ENCODE assay signal across 11 cellular contexts in the genomic region with DNA sequence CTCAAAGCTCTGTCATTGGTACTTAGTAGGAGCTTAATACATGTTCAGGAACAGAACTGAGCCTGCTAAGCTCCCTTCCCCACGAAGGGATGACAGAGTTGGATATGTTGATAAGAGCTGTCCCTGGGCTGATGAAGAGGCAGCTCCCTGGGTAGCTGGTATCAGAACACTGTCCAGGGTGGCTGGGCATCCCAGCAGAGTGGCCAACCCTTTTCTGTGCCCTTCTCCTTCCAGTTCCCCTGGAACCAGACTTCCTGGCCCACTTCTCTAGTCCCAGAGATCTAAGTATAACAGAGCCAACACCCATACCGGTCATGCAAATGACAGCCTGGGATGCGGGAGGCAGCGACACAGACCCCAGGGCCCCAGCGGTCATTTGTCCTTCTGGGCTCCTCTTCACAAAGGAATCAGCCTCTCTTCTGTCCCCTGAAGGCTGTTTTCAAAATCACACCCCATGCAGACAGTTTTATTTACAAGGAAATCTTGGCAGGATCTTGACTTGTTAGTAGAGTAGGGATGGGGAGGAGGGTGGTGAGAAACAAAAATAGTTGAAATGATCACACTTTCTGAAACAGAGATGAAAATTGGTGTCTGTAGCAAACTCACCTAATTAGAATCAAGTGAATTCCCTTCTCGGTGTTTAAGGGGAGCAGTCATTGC. TPM values are rescaled to one million over a fixed set of nuclear protein-coding genes. Genes with fewer than 3 reads are reported as not detected.
DNase-seq lines count a peak whose midpoint lies in the region; ATAC-seq and TF ChIP-seq lines count a peak whose summit lies in the region.
"Had no signal": no experiment of that assay in that cellular context is flagged by ENCODE, and none has a peak within 500 bp of the region (broad histone marks: within the 10 kb centered on the region; RNA-seq: fewer than 3 reads in every experiment).

No MANE protein-coding gene starts in this region.

- no peak overlapping the region for H3K27ac ChIP-seq in cardiac muscle cell

- H3K36me3 ChIP-seq in cardiac muscle cell: no peaks in the 10 kb centered on the region

- H3K4me1 ChIP-seq in cardiac muscle cell (ENCODE audit: low read depth): no peaks in the 10 kb centered on the region

- H3K4me3 Mint-ChIP-seq in activated B cell treated with CpG ODN at 0.5 μM for 24 hours: peak overlapping the region; percentile 62

- no peak overlapping the region for H3K4me3 ChIP-seq in cardiac muscle cell

- peaks cover 76% of the 10 kb centered on the region for H3K27me3 ChIP-seq in cardiac muscle cell

- no peaks in the 10 kb centered on the region for H3K36me3 Mint-ChIP-seq in activated B cell treated with CpG ODN at 0.5 μM for 24 hours (ENCODE audit: low read depth)

- intact Hi-C loops in Right ventricle myocardium inferior (cut with DNase I): no loop called here
- intact Hi-C loops in activated B cell treated with CpG ODN at 0.5 μM for 24 hours (cut with micrococcal nuclease): no loop called here

- no peaks in the 10 kb centered on the region for H3K9me3 ChIP-seq in cardiac muscle cell (ENCODE audit: low read depth)

- DNase-seq in cardiac muscle cell (ENCODE audit: low read depth in 1 of 2, low spot score in 1 of 2) (no peak), Right ventricle myocardium inferior (ENCODE audit: missing footprints) (no peak), activated B cell treated with CpG ODN at 0.5 μM for 24 hours (no peak), left kidney (ENCODE audit: low read depth, low spot score) (peak; percentile 47), NCI-H510A treated with DMSO at 0.1 percent for 48 hours (lab: John Stamatoyannopoulos, UW) (no peak), activated gamma-delta T cell treated with Interleukin-2 at 50 U/mL for 16 hours (no peak), dedifferentiated amniotic fluid mesenchymal stem cell (ENCODE audit: extremely low spot score) (no peak)
- DNase-seq: activated T-cell treated with anti-CD3 and anti-CD28 coated beads for 4 hours; DND-41; effector memory CD4-positive, alpha-beta T cell had no signal

- POLR2A ChIA-PET in activated B cell treated with CpG ODN at 0.5 μM for 24 hours (lab: Charles Lee): no interaction called here

- TF ChIP-seq CTCF in cardiac muscle cell (IDR thresholded peaks at IDR 0.05; ENCODE audit: low read depth, low read length): peak; percentile 18
- TF ChIP-seq CTCF in activated B cell treated with CpG ODN at 0.5 μM for 24 hours (IDR thresholded peaks at IDR 0.05): no peak

- CTCF ChIA-PET in activated B cell treated with CpG ODN at 0.5 μM for 24 hours (lab: Charles Lee): no interaction called here

- peaks cover 17% of the 10 kb centered on the region for H3K4me1 Mint-ChIP-seq in activated B cell treated with CpG ODN at 0.5 μM for 24 hours

- H3K27me3 Mint-ChIP-seq in activated B cell treated with CpG ODN at 0.5 μM for 24 hours: peaks cover 59% of the 10 kb centered on the region

- no peaks in the 10 kb centered on the region for H3K9me3 Mint-ChIP-seq in activated B cell treated with CpG ODN at 0.5 μM for 24 hours

- H3K27ac Mint-ChIP-seq in activated B cell treated with CpG ODN at 0.5 μM for 24 hours: no peak overlapping the region

- ATAC-seq in Right ventricle myocardium inferior: no peak
- ATAC-seq in activated B cell treated with CpG ODN at 0.5 μM for 24 hours (ENCODE audit: low read depth): no peak
- no peak for ATAC-seq in GM19351 (IDR thresholded peaks at IDR 0.05; ENCODE audit: unreplicated experiment)

RNA-seq across cellular contexts. Expression of a gene that starts 1.4 kb away (rescaled TPM):
- total RNA-seq in cardiac muscle cell: 0.04 and 0.09 TPM in 2 replicates
- polyA plus RNA-seq in cardiac muscle cell: 0.07 TPM in 1 of 2 replicates, not detected in the other
- 3.4 TPM for total RNA-seq in Right ventricle myocardium inferior
- 0.10 and 0.20 TPM in 2 replicates for total RNA-seq in activated B cell treated with CpG ODN at 0.5 μM for 24 hours
